ENCODE assay signal across 8 cellular contexts in genomic region chr17:28717578-28718316, GRCh38. TPM values are rescaled to one million over a fixed set of nuclear protein-coding genes. Genes with fewer than 3 reads are reported as not detected.
DNase-seq lines count a peak whose midpoint lies in the region; ATAC-seq and TF ChIP-seq lines count a peak whose summit lies in the region.

TSS of gene RAB34 (minus strand) at chr17:28717868. CDS start at chr17:28717266, 602 bp downstream.

- intact Hi-C loops in spleen (cut with DNase I; ENCODE audit: low total_unique reads) = no loop called here

- ATAC-seq in HG02981 (IDR thresholded peaks at IDR 0.05; ENCODE audit: unreplicated experiment) = no peak

- H3K4me3 ChIP-seq in Peyer's patch (peak within 1 kb of the TSS; percentile 44 to 58 (median 52)), choroid plexus epithelial cell (ENCODE audit: low read depth, low read length) (peak within 1 kb of the TSS; percentile 80), spleen (peak within 1 kb of the TSS; percentile 11 to 79 (median 42)), HAP-1 (no peak within 1 kb of the TSS)

- WGBS in spleen, 5 donors = 7 to 30% (median 12%) methylated on average over 15 to 59 of the region's 59 CpGs

- H3K4me1 ChIP-seq in Peyer's patch (peaks cover 9 to 38% (median 21%) of the 10 kb centered on the region in 4 donors), spleen (peaks cover 36 to 70% (median 62%) of the 10 kb centered on the region in 6 donors), HAP-1 (peaks cover 19% of the 10 kb centered on the region)

- DNase-seq in AG09319 (ENCODE audit: extremely low read depth, low read depth) (peak; percentile 78), Peyer's patch (peak in 2 of 3 donors; percentile 52 to 71), choroid plexus epithelial cell (ENCODE audit: low read depth) (peak; percentile 83), kidney glomerular epithelial cell (lab: John Stamatoyannopoulos, UW) (peak; percentile 76), spleen (peak; percentile 89), HAP-1 (ENCODE audit: low spot score in 2 of 2) (no peak)

- H3K9me3 ChIP-seq in Peyer's patch (no peaks in the 10 kb centered on the region), spleen (no peaks in the 10 kb centered on the region), HAP-1 (no peaks in the 10 kb centered on the region)

- TF ChIP-seq CTCF in AG09319 (IDR thresholded peaks at IDR 0.05; ENCODE audit: low read depth, low read length) = no peak; the same call in 1 of the 2 replicates
- TF ChIP-seq CTCF in Peyer's patch (IDR thresholded peaks at IDR 0.05) = no peak
- TF ChIP-seq CTCF in choroid plexus epithelial cell (conservative IDR thresholded peaks at IDR 0.05; ENCODE audit: low read depth, low read length) = no peak
- TF ChIP-seq CTCF in spleen (IDR thresholded peaks at IDR 0.05 in 8 of 11, conservative IDR thresholded peaks at IDR 0.05 in 3 of 11) = peak in 4 of 11 experiments; percentile 10 to 49 (median 32)

- peaks cover 0 to 28% (median 0%) of the 10 kb centered on the region in 3 donors for H3K36me3 ChIP-seq in Peyer's patch
- H3K36me3 ChIP-seq in spleen = peaks cover 0 to 41% (median 23%) of the 10 kb centered on the region in 6 donors
- H3K36me3 ChIP-seq in HAP-1 (replicated peaks) = peaks cover 29% of the 10 kb centered on the region

- no peaks in the 10 kb centered on the region for H3K27me3 ChIP-seq in Peyer's patch
- peaks cover 0 to 18% (median 11%) of the 10 kb centered on the region in 7 donors for H3K27me3 ChIP-seq in spleen (replicated peaks in 1 of 7)
- no peaks in the 10 kb centered on the region for H3K27me3 ChIP-seq in HAP-1 (ENCODE audit: low read depth)

- H3K27ac ChIP-seq in Peyer's patch (peak within 1 kb of the TSS; percentile 62 to 92 (median 90)), spleen (peak within 1 kb of the TSS; percentile 71 to 92 (median 89))

- TF ChIP-seq POLR2A in GM18951 (IDR thresholded peaks at IDR 0.05; ENCODE audit: extremely low read depth, insufficient read depth, insufficient read length) = peak; percentile 21
- TF ChIP-seq POLR2A in Peyer's patch (IDR thresholded peaks at IDR 0.05) = no peak
- TF ChIP-seq POLR2A in spleen (IDR thresholded peaks at IDR 0.05) = no peak

- in situ Hi-C loops in GM18951 (cut with MboI; ENCODE audit: low sequenced_read_pairs, unreplicated experiment) (no loop called here), HAP-1 (cut with MboI; ENCODE audit: low sequenced_read_pairs) (no loop called here)

RNA-seq across cellular contexts. Expression of gene RAB34, which starts in this region (rescaled TPM):
- 10 to 100 TPM; 14.5 to 69.3 (median 30.2) TPM for total RNA-seq in Peyer's patch
- total RNA-seq in spleen = 100 to 1,000 TPM in 1 of 7 donors, 10 to 100 TPM in 6; 31.4 to 111 (median 49.4) TPM
- 10 to 100 TPM; 45.6 to 59.5 (median 56.6) TPM for polyA plus RNA-seq in spleen

Comparison
In these comparisons a context has a peak if more than half of its experiments do, and no peak if none do; other contexts are left out.
1. DNase-seq: peak in AG09319 (single experiment), Peyer's patch (2 of 3), choroid plexus epithelial cell (single experiment), kidney glomerular epithelial cell (single experiment) and spleen (single experiment); none in HAP-1 (0 of 2).